In genomic region chr9:12195456-12195855, GRCh38 we compare ENCODE assay signal across 15 cellular contexts.
DNase-seq lines count a peak whose midpoint lies in the region; ATAC-seq and TF ChIP-seq lines count a peak whose summit lies in the region.
"Had no signal": no experiment of that assay in that cellular context is flagged by ENCODE, and none has a peak within 500 bp of the region (broad histone marks: within the 10 kb centered on the region; RNA-seq: fewer than 3 reads in every experiment).

No MANE protein-coding gene starts in this region.

- H3K4me1 Mint-ChIP-seq in glutamatergic neuron (ENCODE audit: low read depth, unreplicated experiment) = peaks cover 10% of the 10 kb centered on the region
- peaks cover 2% of the 10 kb centered on the region for H3K4me1 Mint-ChIP-seq in type B pancreatic cell (ENCODE audit: unreplicated experiment)

- H3K27me3 Mint-ChIP-seq in glutamatergic neuron (ENCODE audit: unreplicated experiment) (no peaks in the 10 kb centered on the region), type B pancreatic cell (no peaks in the 10 kb centered on the region)
- H3K27me3 Mint-ChIP-seq: CD4-positive, alpha-beta T cell had no signal

- DNase-seq in NCI-H69 (lab: John Stamatoyannopoulos, UW) = peak; percentile 59
- DNase-seq in glutamatergic neuron = no peak
- no peak for DNase-seq in type B pancreatic cell (ENCODE audit: extremely low spot score, unreplicated experiment)
- no peak for DNase-seq in activated CD8-positive, alpha-beta memory T cell treated with anti-CD3 and anti-CD28 coated beads, Interleukin-2, amount 50 U/mL, for 48 hours
- no peak for DNase-seq in NCI-H82 (lab: John Stamatoyannopoulos, UW)
- DNase-seq: ACHN; BE2C; C1 segment of cervical spinal cord; Caco-2; CD4-positive, alpha-beta T cell; DMS153; DMS79; GDM1 had no signal

- H3K9me3 Mint-ChIP-seq in glutamatergic neuron (ENCODE audit: unreplicated experiment) = no peaks in the 10 kb centered on the region
- no peaks in the 10 kb centered on the region for H3K9me3 Mint-ChIP-seq in type B pancreatic cell

- no peak overlapping the region for H3K27ac Mint-ChIP-seq in glutamatergic neuron (ENCODE audit: unreplicated experiment)
- no peak overlapping the region for H3K27ac Mint-ChIP-seq in type B pancreatic cell
- H3K27ac Mint-ChIP-seq: CD4-positive, alpha-beta T cell had no signal

- ATAC-seq in GM19035 (IDR thresholded peaks at IDR 0.05; ENCODE audit: unreplicated experiment) = no peak

- no peaks in the 10 kb centered on the region for H3K36me3 Mint-ChIP-seq in glutamatergic neuron (ENCODE audit: unreplicated experiment)
- no peaks in the 10 kb centered on the region for H3K36me3 Mint-ChIP-seq in type B pancreatic cell

- no peak overlapping the region for H3K27ac ChIP-seq in C4-2B

- H3K4me3 Mint-ChIP-seq in glutamatergic neuron (ENCODE audit: unreplicated experiment) = no peak overlapping the region
- no peak overlapping the region for H3K4me3 Mint-ChIP-seq in type B pancreatic cell
- H3K4me3 Mint-ChIP-seq: CD4-positive, alpha-beta T cell had no signal

- 0 out of 2 replicates have a peak, but pooled peaks have one; percentile 10 for TF ChIP-seq CTCF in C4-2B (conservative IDR thresholded peaks at IDR 0.05)
- peak; percentile 54 for TF ChIP-seq CTCF in glutamatergic neuron (IDR thresholded peaks at IDR 0.05; ENCODE audit: partially characterized antibody, unreplicated experiment)
- peak; percentile 55 for TF ChIP-seq CTCF in type B pancreatic cell (conservative IDR thresholded peaks at IDR 0.05)
